ENCODE assay signal across 8 cellular contexts in genomic region chr17:5467416-5467815, GRCh38. TPM values are rescaled to one million over a fixed set of nuclear protein-coding genes. Genes with fewer than 3 reads are reported as not detected.
DNase-seq lines count a peak whose midpoint lies in the region; ATAC-seq, FAIRE-seq and TF ChIP-seq lines count a peak whose summit lies in the region.

No MANE protein-coding gene starts in this region.

- no peaks in the 10 kb centered on the region for H3K27me3 ChIP-seq in RWPE2 (ENCODE audit: insufficient read depth, poor library complexity, severe bottlenecking)
- H3K27me3 ChIP-seq in fibroblast of lung (ENCODE audit: control insufficient read depth, insufficient read depth, low read length), result no peaks in the 10 kb centered on the region
- no peaks in the 10 kb centered on the region for H3K27me3 ChIP-seq in gastrocnemius medialis

- DNase-seq in GM19239 (ENCODE audit: insufficient read length, low spot score), result no peak
- DNase-seq in RWPE2 (ENCODE audit: low spot score), result no peak
- DNase-seq in fibroblast of lung (ENCODE audit: low read depth in 2 of 2), result peak in 1 of 2 donors; percentile 1
- DNase-seq in gastrocnemius medialis, result no peak
- no peak for DNase-seq in NCI-H1417 (lab: John Stamatoyannopoulos, UW)
- DNase-seq in inferior parietal cortex (ENCODE audit: extremely low spot score), result no peak
- no peak for DNase-seq in GM19240 (ENCODE audit: insufficient read length, low spot score)
- no peak for DNase-seq in NCI-H345 (lab: John Stamatoyannopoulos, UW)

- H3K4me1 ChIP-seq in RWPE2 (ENCODE audit: insufficient read depth, poor library complexity, severe bottlenecking) (peaks cover 9% of the 10 kb centered on the region), fibroblast of lung (ENCODE audit: control insufficient read depth, extremely low read depth, insufficient read depth, low read length) (no peaks in the 10 kb centered on the region), gastrocnemius medialis (peaks cover 20 to 21% of the 10 kb centered on the region in 2 donors)

- TF ChIP-seq POLR2A in gastrocnemius medialis (IDR thresholded peaks at IDR 0.05), result no peak

- no peaks in the 10 kb centered on the region for H4K20me1 ChIP-seq in fibroblast of lung (ENCODE audit: control insufficient read depth, extremely low read depth, insufficient read depth, low read length)

- intact Hi-C loops in gastrocnemius medialis (cut with DNase I; ENCODE audit: low total_unique reads), result no loop called here

- FAIRE-seq in GM19239 (lab: Jason Lieb, UNC), result peak; percentile 21

- peak overlapping the region; percentile 79 for H3K4me2 ChIP-seq in fibroblast of lung (ENCODE audit: extremely low read depth, insufficient read depth, low read length)

- ATAC-seq in RWPE2 (ENCODE audit: low read depth), result 0 out of 3 replicates have a peak, but pooled peaks have one; percentile 13
- ATAC-seq in gastrocnemius medialis, result no peak

- H3K79me2 ChIP-seq in fibroblast of lung (ENCODE audit: control insufficient read depth, insufficient read depth, low read length), result peaks cover 59% of the 10 kb centered on the region

- peak overlapping the region; percentile 51 for H3K27ac ChIP-seq in RWPE2 (ENCODE audit: poor library complexity, severe bottlenecking)
- no peak overlapping the region for H3K27ac ChIP-seq in fibroblast of lung (ENCODE audit: insufficient read depth, low read length)
- H3K27ac ChIP-seq in gastrocnemius medialis, result no peak overlapping the region

- TF ChIP-seq CTCF in RWPE2 (IDR thresholded peaks at IDR 0.05; ENCODE audit: poor library complexity, severe bottlenecking) (no peak), fibroblast of lung (conservative IDR thresholded peaks at IDR 0.05 in 1 of 2, IDR thresholded peaks at IDR 0.05 in 1 of 2; ENCODE audit: low read depth in 1 of 2, low read length in 2 of 2) (no peak), gastrocnemius medialis (IDR thresholded peaks at IDR 0.05 in 4 of 5, conservative IDR thresholded peaks at IDR 0.05 in 1 of 5) (no peak)

- no peaks in the 10 kb centered on the region for H3K9me3 ChIP-seq in RWPE2 (ENCODE audit: severe bottlenecking)
- H3K9me3 ChIP-seq in fibroblast of lung (ENCODE audit: control insufficient read depth, insufficient read depth, low read depth, low read length), result no peaks in the 10 kb centered on the region
- no peaks in the 10 kb centered on the region for H3K9me3 ChIP-seq in gastrocnemius medialis

- no peak overlapping the region for H3K9ac ChIP-seq in fibroblast of lung (ENCODE audit: insufficient read depth, low read length)

- H3K36me3 ChIP-seq in RWPE2 (ENCODE audit: low read depth), result peaks cover 21% of the 10 kb centered on the region
- H3K36me3 ChIP-seq in fibroblast of lung (ENCODE audit: control insufficient read depth, insufficient read depth, low read length), result peaks cover 3% of the 10 kb centered on the region
- peaks cover 0 to 13% of the 10 kb centered on the region in 2 donors for H3K36me3 ChIP-seq in gastrocnemius medialis

- H2AFZ ChIP-seq in fibroblast of lung (ENCODE audit: low read length), result no peak overlapping the region

- in situ Hi-C loops in gastrocnemius medialis (cut with MboI; ENCODE audit: low sequenced_read_pairs in 4 of 4), result no loop called here

- H3K4me3 ChIP-seq in RWPE2 (ENCODE audit: severe bottlenecking) (peak overlapping the region; percentile 96), fibroblast of lung (replicated peaks in 1 of 4; ENCODE audit: control extremely low read depth in 1 of 4, insufficient read depth in 1 of 4, low read depth in 3 of 4, low read length in 4 of 4) (peak overlapping the region; percentile 73 to 96 (median 89)), gastrocnemius medialis (peak overlapping the region; percentile 68 to 98 (median 79))

RNA-seq across cellular contexts. Expression of gene DHX33, which starts 1.4 kb away (rescaled TPM):
- total RNA-seq in fibroblast of lung (8.0 and 9.7 TPM in 2 replicates), gastrocnemius medialis (10 to 100 TPM in 2 of 4 donors, 1 to 10 TPM in 2; 5.9 to 10.9 (median 9.2) TPM)
- polyA plus RNA-seq in fibroblast of lung, result 12.1 and 20.0 TPM in 2 replicates
- 10.3 and 15.0 TPM in 2 replicates for polyA plus RNA-seq in fibroblast of lung (2012)
- 16.6 and 33.3 TPM in 2 replicates for polyA minus RNA-seq in fibroblast of lung (ENCODE audit: low replicate concordance)

RNA-seq across cellular contexts. Expression of gene DERL2, which starts 18.6 kb away (rescaled TPM):
- 19.8 and 30.9 TPM in 2 replicates for total RNA-seq in fibroblast of lung
- polyA plus RNA-seq in fibroblast of lung, result 87.9 and 104 TPM in 2 replicates
- polyA plus RNA-seq in fibroblast of lung (2012), result 76.0 and 84.8 TPM in 2 replicates
- polyA minus RNA-seq in fibroblast of lung (ENCODE audit: low replicate concordance), result 9.4 and 12.0 TPM in 2 replicates
- total RNA-seq in gastrocnemius medialis, result 10 to 100 TPM; 26.5 to 33.9 (median 31.7) TPM

RNA-seq across cellular contexts. Expression of gene MIS12, which starts 18.9 kb away (rescaled TPM):
- total RNA-seq in fibroblast of lung, result 11.2 and 14.4 TPM in 2 replicates
- polyA plus RNA-seq in fibroblast of lung, result 11.1 and 12.3 TPM in 2 replicates
- 7.5 and 8.5 TPM in 2 replicates for polyA plus RNA-seq in fibroblast of lung (2012)
- polyA minus RNA-seq in fibroblast of lung (ENCODE audit: low replicate concordance), result 3.7 and 5.4 TPM in 2 replicates
- total RNA-seq in gastrocnemius medialis, result 10 to 100 TPM in 3 of 4 donors, 1 to 10 TPM in 1; 9.1 to 45.3 (median 19.3) TPM

RNA-seq across cellular contexts. Expression of gene C1QBP, which starts 28.5 kb away (rescaled TPM):
- total RNA-seq in fibroblast of lung, result 136 and 144 TPM in 2 replicates
- 187 and 365 TPM in 2 replicates for polyA plus RNA-seq in fibroblast of lung
- polyA plus RNA-seq in fibroblast of lung (2012), result 120 and 239 TPM in 2 replicates
- 21.1 and 25.4 TPM in 2 replicates for polyA minus RNA-seq in fibroblast of lung (ENCODE audit: low replicate concordance)
- 100 to 1,000 TPM; 102 to 200 (median 134) TPM for total RNA-seq in gastrocnemius medialis

RNA-seq across cellular contexts. Expression of gene RPAIN, which starts 47.4 kb away (rescaled TPM):
- total RNA-seq in fibroblast of lung (49.1 and 53.3 TPM in 2 replicates), gastrocnemius medialis (10 to 100 TPM; 45.3 to 66.7 (median 53.7) TPM)
- polyA plus RNA-seq in fibroblast of lung, result 21.4 and 24.5 TPM in 2 replicates
- 22.0 and 22.1 TPM in 2 replicates for polyA plus RNA-seq in fibroblast of lung (2012)
- polyA minus RNA-seq in fibroblast of lung (ENCODE audit: low replicate concordance), result 3.0 and 8.5 TPM in 2 replicates
